ENCODE assay signal across 1 cellular context in the genomic region with DNA sequence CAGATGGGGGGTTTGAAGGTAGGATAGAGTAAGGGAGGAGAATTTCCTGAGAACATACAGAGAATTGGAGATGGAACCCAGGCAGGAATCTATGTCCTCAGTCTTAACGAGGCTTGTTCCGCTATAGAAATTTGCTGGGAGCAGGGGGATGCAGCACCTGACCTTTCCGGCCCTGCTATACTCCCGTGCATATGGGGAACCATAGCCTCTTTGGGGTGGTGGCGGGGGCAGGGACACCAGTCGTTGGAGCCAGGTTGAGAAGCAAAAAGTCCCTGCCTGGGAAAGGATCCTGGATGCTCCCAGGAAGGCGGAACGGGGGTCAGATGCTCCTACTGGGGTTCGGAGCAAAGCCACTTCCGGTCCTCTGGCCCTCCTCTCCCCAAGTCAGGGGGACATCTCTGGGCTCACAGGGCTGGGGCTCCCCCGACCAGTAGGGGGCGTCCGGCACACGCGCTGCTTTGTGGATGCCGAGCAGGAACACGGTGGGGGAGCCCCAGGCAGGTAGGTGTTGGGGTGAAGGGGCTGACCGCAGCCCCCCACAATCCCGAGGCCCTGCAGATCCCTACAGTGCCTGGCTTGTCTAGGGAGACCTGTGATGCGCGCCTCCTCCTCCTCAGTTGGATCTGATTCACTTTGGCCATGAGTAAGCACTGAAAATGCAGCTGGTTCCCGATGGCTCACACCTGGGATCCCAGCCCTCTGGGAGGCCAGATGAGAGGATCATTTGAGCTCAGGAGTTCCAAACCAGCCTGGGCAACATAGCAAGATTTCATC.
TF ChIP-seq lines count a peak whose summit lies in the region.

No MANE protein-coding gene starts in this region.

TF ChIP-seq in SK-N-SH, 30 proteins besides CTCF, POLR2A, EP300 and RAD21 (continued from another document):
- TF ChIP-seq FOSL2 (IDR thresholded peaks at IDR 0.05; ENCODE audit: borderline replicate concordance, low read depth), result no peak
TF ChIP-seq in SK-N-SH: peak in this region for 2.
